ENCODE assay signal across 21 cellular contexts in the genomic region with DNA sequence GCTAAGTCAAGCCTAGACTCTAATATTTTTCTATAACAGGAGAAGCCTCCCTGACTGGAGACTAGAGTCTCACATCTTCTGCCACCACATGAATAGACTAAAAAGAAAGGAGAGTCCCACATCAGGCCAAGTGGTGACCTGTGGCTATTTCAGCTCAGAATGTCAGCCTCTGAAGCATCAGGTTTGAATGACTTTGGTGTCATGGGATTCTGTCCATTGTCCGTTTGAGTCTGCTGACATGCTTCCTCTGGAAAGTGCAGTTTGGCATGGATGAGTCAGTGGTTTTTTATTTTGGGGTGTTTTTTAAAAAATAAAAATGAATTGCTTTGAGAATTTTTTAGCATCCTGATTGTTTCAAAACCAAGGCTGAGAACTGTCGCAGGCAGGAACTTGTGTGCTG.
"Had no signal": no experiment of that assay in that cellular context is flagged by ENCODE, and none has a peak within 500 bp of the region (broad histone marks: within the 10 kb centered on the region; RNA-seq: fewer than 3 reads in every experiment).

No MANE protein-coding gene starts in this region.

- H3K4me3 Mint-ChIP-seq: activated CD4-positive, alpha-beta memory T cell treated with anti-CD3 and anti-CD28 coated beads, Interleukin-2, amount 10 ng/mL, durations not matched to agents 7 days and 5 days; activated naive CD8-positive, alpha-beta T cell treated with anti-CD3 and anti-CD28 coated beads, Interleukin-2, amount 10 ng/mL, durations not matched to agents 7 days and 5 days; activated T-helper 17 cell treated with anti-CD3 and anti-CD28 coated beads, Interleukin-2, amount 50 U/mL, for 72 hours; central memory CD8-positive, alpha-beta T cell; natural killer cell treated with Interleukin-12 subunit alpha and Interleukin-12 subunit beta and Interleukin-15 and Interleukin-18, amount 100 ng/mL, for 72 hours had no signal

- H3K9me3 Mint-ChIP-seq: activated CD4-positive, alpha-beta memory T cell treated with anti-CD3 and anti-CD28 coated beads, Interleukin-2, amount 10 ng/mL, durations not matched to agents 7 days and 5 days; activated naive CD8-positive, alpha-beta T cell treated with anti-CD3 and anti-CD28 coated beads, Interleukin-2, amount 10 ng/mL, durations not matched to agents 7 days and 5 days; activated T-helper 17 cell treated with anti-CD3 and anti-CD28 coated beads, Interleukin-2, amount 50 U/mL, for 72 hours; central memory CD8-positive, alpha-beta T cell; natural killer cell treated with Interleukin-12 subunit alpha and Interleukin-12 subunit beta and Interleukin-15 and Interleukin-18, amount 100 ng/mL, for 72 hours had no signal

- ATAC-seq: activated T-helper 17 cell treated with anti-CD3 and anti-CD28 coated beads, Interleukin-2, amount 50 U/mL, for 72 hours; natural killer cell treated with Interleukin-12 subunit alpha and Interleukin-12 subunit beta and Interleukin-15 and Interleukin-18, amount 100 ng/mL, for 72 hours; stimulated activated naive CD8-positive, alpha-beta T cell treated with anti-CD3 and anti-CD28 coated beads, Interleukin-15, Interleukin-2, amounts not matched to agents 100 U/mL and 50 U/mL, for 24 hours had no signal

- H3K27ac ChIP-seq: lower lobe of right lung, suprapubic skin, vagina had no signal

- H3K27me3 ChIP-seq: suprapubic skin had no signal

- H3K9me3 ChIP-seq: esophagus muscularis mucosa, lower lobe of right lung, suprapubic skin, vagina had no signal

- H3K36me3 Mint-ChIP-seq: natural killer cell treated with Interleukin-12 subunit alpha and Interleukin-12 subunit beta and Interleukin-15 and Interleukin-18, amount 100 ng/mL, for 72 hours had no signal

- H3K36me3 ChIP-seq: lower lobe of right lung, suprapubic skin, vagina had no signal

- H3K27ac Mint-ChIP-seq: activated CD4-positive, alpha-beta memory T cell treated with anti-CD3 and anti-CD28 coated beads, Interleukin-2, amount 10 ng/mL, durations not matched to agents 7 days and 5 days; activated naive CD8-positive, alpha-beta T cell treated with anti-CD3 and anti-CD28 coated beads, Interleukin-2, amount 10 ng/mL, durations not matched to agents 7 days and 5 days; activated T-helper 17 cell treated with anti-CD3 and anti-CD28 coated beads, Interleukin-2, amount 50 U/mL, for 72 hours; natural killer cell treated with Interleukin-12 subunit alpha and Interleukin-12 subunit beta and Interleukin-15 and Interleukin-18, amount 100 ng/mL, for 72 hours had no signal

- DNase-seq: activated CD4-positive, alpha-beta memory T cell treated with anti-CD3 and anti-CD28 coated beads, Interleukin-2, amount 10 ng/mL, durations not matched to agents 7 days and 5 days; activated CD4-positive, alpha-beta T cell treated with anti-CD3 and anti-CD28 coated beads for 48 hours; activated CD4-positive, CD25-positive, alpha-beta regulatory T cell; activated naive CD4-positive, alpha-beta T cell treated with Interleukin-2 at 50 U/mL for 16 hours; activated naive CD8-positive, alpha-beta T cell treated with anti-CD3 and anti-CD28 coated beads, Interleukin-2, amount 10 ng/mL, durations not matched to agents 7 days and 5 days; activated T-cell treated with anti-CD3 and anti-CD28 coated beads, Interleukin-2, amount 50 U/mL, for 1 hour; amygdala; cortex of kidney; effector CD8-positive, alpha-beta T cell; lower lobe of right lung; nucleus accumbens; stimulated activated CD4-positive, alpha-beta T cell treated with anti-CD3 and anti-CD28 coated beads, Interleukin-2, amount 100 ng/mL, for 24 hours; stimulated activated naive CD8-positive, alpha-beta T cell treated with anti-CD3 and anti-CD28 coated beads, Interleukin-15, Interleukin-2, amounts not matched to agents 100 U/mL and 50 U/mL, for 24 hours; T1000; trophoblast cell had no signal

- H3K4me3 ChIP-seq: esophagus muscularis mucosa, lower lobe of right lung, suprapubic skin, vagina had no signal
